Comparison of ENCODE assay signal across 14 cellular contexts in genomic region chr15:68487087-68487843, GRCh38. TPM values are rescaled to one million over a fixed set of nuclear protein-coding genes. Genes with fewer than 3 reads are reported as not detected.
DNase-seq lines count a peak whose midpoint lies in the region; ATAC-seq, FAIRE-seq and TF ChIP-seq lines count a peak whose summit lies in the region.
"Had no signal": no experiment of that assay in that cellular context is flagged by ENCODE, and none has a peak within 500 bp of the region (broad histone marks: within the 10 kb centered on the region; RNA-seq: fewer than 3 reads in every experiment).

No MANE protein-coding gene starts in this region.

- H3K27me3 ChIP-seq in astrocyte (ENCODE audit: insufficient read depth, low read length) (no peaks in the 10 kb centered on the region), smooth muscle cell (ENCODE audit: low read depth) (no peaks in the 10 kb centered on the region)
- H3K27me3 ChIP-seq: BLaER1 had no signal

- H3K36me3 Mint-ChIP-seq in astrocyte (ENCODE audit: low read depth, unreplicated experiment) (no peaks in the 10 kb centered on the region), progenitor cell of endocrine pancreas (ENCODE audit: insufficient read depth) (no peaks in the 10 kb centered on the region), Calu3 (ENCODE audit: insufficient read depth, unreplicated experiment) (no peaks in the 10 kb centered on the region)

- no peak overlapping the region for H3K27ac ChIP-seq in astrocyte (ENCODE audit: low read depth, low read length)
- peak overlapping the region; percentile 46 for H3K27ac ChIP-seq in smooth muscle cell (ENCODE audit: low read depth)
- H3K27ac ChIP-seq: BLaER1 had no signal

- H3K36me3 ChIP-seq in astrocyte (ENCODE audit: insufficient read depth, low read length) (no peaks in the 10 kb centered on the region), smooth muscle cell (ENCODE audit: low read depth) (no peaks in the 10 kb centered on the region)
- H3K36me3 ChIP-seq: BLaER1 had no signal

- TF ChIP-seq CTCF in astrocyte (IDR thresholded peaks at IDR 0.05; ENCODE audit: insufficient read depth, low read depth, low read length), result no peak
- no peak for TF ChIP-seq CTCF in smooth muscle cell (IDR thresholded peaks at IDR 0.05; ENCODE audit: borderline replicate concordance, insufficient read depth, poor library complexity, severe bottlenecking)
- no peak for TF ChIP-seq CTCF in progenitor cell of endocrine pancreas (IDR thresholded peaks at IDR 0.05; ENCODE audit: unreplicated experiment)
- TF ChIP-seq CTCF in Calu3 (IDR thresholded peaks at IDR 0.05; ENCODE audit: unreplicated experiment), result no peak

- no peak overlapping the region for H3K4me3 Mint-ChIP-seq in astrocyte (ENCODE audit: unreplicated experiment)
- H3K4me3 Mint-ChIP-seq in progenitor cell of endocrine pancreas (ENCODE audit: low read depth), result no peak overlapping the region
- H3K4me3 Mint-ChIP-seq in Calu3 (ENCODE audit: low read depth, unreplicated experiment), result no peak overlapping the region
- H3K4me3 Mint-ChIP-seq: neural crest cell had no signal

- H3F3A ChIP-seq in smooth muscle cell (ENCODE audit: low read depth), result no peaks in the 10 kb centered on the region

- H3K27me3 Mint-ChIP-seq in astrocyte (ENCODE audit: low read depth, unreplicated experiment) (no peaks in the 10 kb centered on the region), progenitor cell of endocrine pancreas (peaks cover 42% of the 10 kb centered on the region), Calu3 (ENCODE audit: unreplicated experiment) (peaks cover 93% of the 10 kb centered on the region)

- H3K9ac ChIP-seq in astrocyte (ENCODE audit: low read length) (no peak overlapping the region), smooth muscle cell (ENCODE audit: low read depth) (no peak overlapping the region)
- H3K9ac ChIP-seq: BLaER1 had no signal

- H3K9me3 Mint-ChIP-seq in astrocyte (ENCODE audit: unreplicated experiment) (no peaks in the 10 kb centered on the region), progenitor cell of endocrine pancreas (ENCODE audit: low read depth) (no peaks in the 10 kb centered on the region), Calu3 (ENCODE audit: low read depth, unreplicated experiment) (no peaks in the 10 kb centered on the region)
- H3K9me3 Mint-ChIP-seq: neural crest cell had no signal

- no peaks in the 10 kb centered on the region for H3K9me3 ChIP-seq in astrocyte (ENCODE audit: insufficient read depth, low read depth, low read length)
- H3K9me3 ChIP-seq in smooth muscle cell (replicated peaks; ENCODE audit: low read depth), result no peaks in the 10 kb centered on the region
- H3K9me3 ChIP-seq: BLaER1 had no signal

- H2AFZ ChIP-seq in astrocyte (ENCODE audit: low read depth, low read length) (peak overlapping the region; percentile 33), smooth muscle cell (ENCODE audit: low read depth) (no peak overlapping the region)

- no TSS peak for BruUV-seq in Calu3 (replicated peaks; lab: Mats Ljungman, UMichigan)

- CTCF ChIA-PET in Calu3 (lab: Charles Lee), result no interaction called here

- H3K4me1 Mint-ChIP-seq in astrocyte (ENCODE audit: low read depth, unreplicated experiment) (peaks cover 33% of the 10 kb centered on the region), progenitor cell of endocrine pancreas (ENCODE audit: low read depth) (peaks cover 16% of the 10 kb centered on the region), Calu3 (ENCODE audit: low read depth, unreplicated experiment) (no peaks in the 10 kb centered on the region)

- peaks cover 27% of the 10 kb centered on the region for H3K4me1 ChIP-seq in astrocyte (ENCODE audit: insufficient read depth, low read length)
- H3K4me1 ChIP-seq in smooth muscle cell (ENCODE audit: low read depth), result no peaks in the 10 kb centered on the region

- intact Hi-C loops in left cardiac atrium (cut with DNase I), result no loop called here
- intact Hi-C loops in Calu3 (cut with micrococcal nuclease; ENCODE audit: unreplicated experiment), result no loop called here

- peak; percentile 32 to 51 for ATAC-seq in left cardiac atrium
- no peak for ATAC-seq in HG03439 (IDR thresholded peaks at IDR 0.05; ENCODE audit: unreplicated experiment)

- WGBS in smooth muscle cell (ENCODE audit: low lambda C conversion rate), result 62% methylated on average over 5 of the region's 5 CpGs

- no peaks in the 10 kb centered on the region for H4K20me1 ChIP-seq in astrocyte (ENCODE audit: insufficient read depth, low read length)
- H4K20me1 ChIP-seq in smooth muscle cell (ENCODE audit: low read depth), result no peaks in the 10 kb centered on the region
- H4K20me1 ChIP-seq: BLaER1 had no signal

- no peaks in the 10 kb centered on the region for H3K79me2 ChIP-seq in astrocyte (ENCODE audit: insufficient read depth, low read length)
- no peaks in the 10 kb centered on the region for H3K79me2 ChIP-seq in smooth muscle cell (ENCODE audit: low read depth)

- H3K27ac Mint-ChIP-seq in astrocyte (ENCODE audit: unreplicated experiment) (peak overlapping the region; percentile 98), progenitor cell of endocrine pancreas (no peak overlapping the region), Calu3 (ENCODE audit: unreplicated experiment) (no peak overlapping the region)

- FAIRE-seq in astrocyte (lab: Jason Lieb, UNC), result peak; percentile 47

- no peak overlapping the region for H3K4me3 ChIP-seq in astrocyte (ENCODE audit: insufficient read depth, low read depth, low read length)
- H3K4me3 ChIP-seq in smooth muscle cell, result no peak overlapping the region
- H3K4me3 ChIP-seq: BLaER1 had no signal

- H3K4me2 ChIP-seq in astrocyte (ENCODE audit: low read length), result peak overlapping the region; percentile 9
- no peak overlapping the region for H3K4me2 ChIP-seq in smooth muscle cell

- DNase-seq in EH (ENCODE audit: low read depth) (peak; percentile 80), astrocyte (ENCODE audit: low read depth) (peak; percentile 62), left cardiac atrium (no peak), smooth muscle cell (lab: John Stamatoyannopoulos, UW; ENCODE audit: unreplicated experiment) (no peak), progenitor cell of endocrine pancreas (ENCODE audit: low spot score, unreplicated experiment) (no peak), Calu3 (no peak)
- no peak for DNase-seq in activated CD4-positive, CD25-positive, alpha-beta regulatory T cell (lab: John Stamatoyannopoulos, UW)
- DNase-seq: activated gamma-delta T cell; Karpas-422; kidney glomerular epithelial cell; stimulated activated CD4-positive, alpha-beta T cell treated with anti-CD3 and anti-CD28 coated beads, Interleukin-12 subunit alpha, Interleukin-12 subunit beta, amount 100 ng/mL, for 4 hours had no signal

RNA-seq across cellular contexts. Expression of gene ITGA11, which starts 55.3 kb away (rescaled TPM):
- total RNA-seq in astrocyte, result 193 and 369 TPM in 2 replicates
- total RNA-seq in left cardiac atrium, result 10 to 100 TPM; 22.4 to 23.8 TPM
- 85.9 and 87.8 TPM in 2 replicates for total RNA-seq in smooth muscle cell
- polyA plus RNA-seq in smooth muscle cell, result 89.4 and 133 TPM in 2 replicates
- not detected in 2 replicates for total RNA-seq in progenitor cell of endocrine pancreas
- not detected in 2 replicates for total RNA-seq in Calu3 (2022)

Comparison
In these comparisons a context has a peak if more than half of its experiments do, and no peak if none do; other contexts are left out.
1. DNase-seq: peak in EH (single experiment) and astrocyte (single experiment); none in left cardiac atrium (single experiment), smooth muscle cell (single experiment), progenitor cell of endocrine pancreas (single experiment), Calu3 (single experiment) and activated CD4-positive, CD25-positive, alpha-beta regulatory T cell (0 of 4).
2. RNA of gene ITGA11, which starts 55.3 kb away (total RNA-seq): 193 to 369 TPM in astrocyte, 85.9 to 87.8 TPM in smooth muscle cell and 22.4 to 23.8 TPM in left cardiac atrium; not detected in progenitor cell of endocrine pancreas and not detected in Calu3; every median in the first group is over 10 times any median in the second.